In genomic region chr22:45546333-45547015, GRCh38 we compare ENCODE assay signal across 21 cellular contexts. TPM values are rescaled to one million over a fixed set of nuclear protein-coding genes. Genes with fewer than 3 reads are reported as not detected.
DNase-seq lines count a peak whose midpoint lies in the region; FAIRE-seq and TF ChIP-seq lines count a peak whose summit lies in the region.
"Had no signal": no experiment of that assay in that cellular context is flagged by ENCODE, and none has a peak within 500 bp of the region (broad histone marks: within the 10 kb centered on the region; RNA-seq: fewer than 3 reads in every experiment).

No MANE protein-coding gene starts in this region.

- FAIRE-seq in kidney (lab: Jason Lieb, UNC) = no peak
- FAIRE-seq: A204.1, GM12891 had no signal

- H3K27ac Mint-ChIP-seq in MCF 10A (ENCODE audit: low read depth, unreplicated experiment) = peak overlapping the region; percentile 12
- no peak overlapping the region for H3K27ac Mint-ChIP-seq in activated CD4-positive, alpha-beta memory T cell treated with anti-CD3 and anti-CD28 coated beads for 36 hours
- H3K27ac Mint-ChIP-seq: CD4-positive, CD25-positive, alpha-beta regulatory T cell; GM23338 had no signal

- H3K9ac ChIP-seq in kidney (ENCODE audit: low read length in 2 of 2) = no peak overlapping the region
- H3K9ac ChIP-seq: SK-N-SH had no signal

- H3K27ac ChIP-seq in breast epithelium (no peak overlapping the region), kidney (ENCODE audit: low read depth in 2 of 2, low read length in 2 of 2) (no peak overlapping the region), vagina (peak overlapping the region; percentile 93)

- H3K4me1 Mint-ChIP-seq in MCF 10A (ENCODE audit: insufficient read depth, unreplicated experiment) = peaks cover 41% of the 10 kb centered on the region
- no peaks in the 10 kb centered on the region for H3K4me1 Mint-ChIP-seq in activated CD4-positive, alpha-beta memory T cell treated with anti-CD3 and anti-CD28 coated beads for 36 hours (ENCODE audit: low read depth)
- H3K4me1 Mint-ChIP-seq: CD4-positive, CD25-positive, alpha-beta regulatory T cell; GM23338 had no signal

- intact Hi-C loops in MCF 10A (cut with micrococcal nuclease) = no loop called here
- intact Hi-C loops in breast epithelium (cut with DNase I; ENCODE audit: low total_unique reads) = no loop called here
- intact Hi-C loops in kidney (cut with DNase I) = no loop called here
- intact Hi-C loops in vagina (cut with DNase I) = loop anchor here (10.0 kb wide), 1 partner anchor 232 kb away; no protein-coding TSS in a partner anchor
- intact Hi-C loops in activated CD4-positive, alpha-beta memory T cell treated with anti-CD3 and anti-CD28 coated beads for 36 hours (cut with micrococcal nuclease) = no loop called here

- H3K4me3 ChIP-seq in breast epithelium (no peak overlapping the region), kidney (ENCODE audit: low read length in 2 of 2) (no peak overlapping the region), vagina (no peak overlapping the region)
- H3K4me3 ChIP-seq: GM23338 had no signal

- no TSS peak for BruUV-seq in MCF 10A (replicated peaks; lab: Mats Ljungman, UMichigan)

- TF ChIP-seq POLR2A in breast epithelium (IDR thresholded peaks at IDR 0.05) = no peak
- TF ChIP-seq POLR2A in vagina (IDR thresholded peaks at IDR 0.05) = no peak

- H3K9me3 Mint-ChIP-seq in MCF 10A (ENCODE audit: unreplicated experiment) = no peaks in the 10 kb centered on the region
- H3K9me3 Mint-ChIP-seq in activated CD4-positive, alpha-beta memory T cell treated with anti-CD3 and anti-CD28 coated beads for 36 hours = no peaks in the 10 kb centered on the region
- H3K9me3 Mint-ChIP-seq: GM23338 had no signal

- H3K4me1 ChIP-seq in breast epithelium = peaks cover 12 to 18% of the 10 kb centered on the region in 2 donors
- H3K4me1 ChIP-seq in kidney (ENCODE audit: control insufficient read depth in 1 of 2, insufficient read depth in 1 of 2, low read depth in 1 of 2, low read length in 2 of 2) = peaks cover 0 to 3% of the 10 kb centered on the region in 2 donors
- H3K4me1 ChIP-seq in vagina = peaks cover 37% of the 10 kb centered on the region
- H3K4me1 ChIP-seq: BE2C had no signal

- no peaks in the 10 kb centered on the region for H3K27me3 Mint-ChIP-seq in MCF 10A (ENCODE audit: insufficient read depth, unreplicated experiment)
- H3K27me3 Mint-ChIP-seq in activated CD4-positive, alpha-beta memory T cell treated with anti-CD3 and anti-CD28 coated beads for 36 hours = no peaks in the 10 kb centered on the region

- CTCF ChIA-PET in MCF 10A (lab: Yijun Ruan, JAX) = no interaction called here
- CTCF ChIA-PET in activated CD4-positive, alpha-beta memory T cell treated with anti-CD3 and anti-CD28 coated beads for 36 hours (lab: Charles Lee) = no interaction called here

- POLR2A ChIA-PET in MCF 10A (lab: Yijun Ruan, JAX) = interaction anchor here (3.8 kb wide), 1 partner anchor 8 kb away, joined by 47 read pairs; no protein-coding TSS in a partner anchor
- POLR2A ChIA-PET in activated CD4-positive, alpha-beta memory T cell treated with anti-CD3 and anti-CD28 coated beads for 36 hours (lab: Charles Lee) = no interaction called here

- peaks cover 50% of the 10 kb centered on the region for H3K36me3 Mint-ChIP-seq in MCF 10A (ENCODE audit: insufficient read depth, unreplicated experiment)
- H3K36me3 Mint-ChIP-seq in activated CD4-positive, alpha-beta memory T cell treated with anti-CD3 and anti-CD28 coated beads for 36 hours = no peaks in the 10 kb centered on the region
- H3K36me3 Mint-ChIP-seq: CD4-positive, CD25-positive, alpha-beta regulatory T cell had no signal

- TF ChIP-seq CTCF in MCF 10A (IDR thresholded peaks at IDR 0.05; ENCODE audit: unreplicated experiment) (no peak), breast epithelium (IDR thresholded peaks at IDR 0.05) (no peak), kidney (IDR thresholded peaks at IDR 0.05; ENCODE audit: borderline replicate concordance, extremely low read depth, insufficient read depth) (no peak), vagina (IDR thresholded peaks at IDR 0.05) (no peak)

- H3K4me3 Mint-ChIP-seq in MCF 10A (ENCODE audit: unreplicated experiment) = no peak overlapping the region
- H3K4me3 Mint-ChIP-seq in activated CD4-positive, alpha-beta memory T cell treated with anti-CD3 and anti-CD28 coated beads for 36 hours = no peak overlapping the region
- H3K4me3 Mint-ChIP-seq: CD4-positive, CD25-positive, alpha-beta regulatory T cell; GM23338 had no signal

- H3K27me3 ChIP-seq in breast epithelium = no peaks in the 10 kb centered on the region
- no peaks in the 10 kb centered on the region for H3K27me3 ChIP-seq in vagina
- H3K27me3 ChIP-seq: BE2C had no signal

- H3K9me3 ChIP-seq in breast epithelium (no peaks in the 10 kb centered on the region), kidney (ENCODE audit: control insufficient read depth in 1 of 2, low read length in 2 of 2) (no peaks in the 10 kb centered on the region), vagina (no peaks in the 10 kb centered on the region)
- H3K9me3 ChIP-seq: BE2C, Caco-2, SK-N-SH had no signal

- H3K36me3 ChIP-seq in breast epithelium (no peaks in the 10 kb centered on the region), kidney (ENCODE audit: control insufficient read depth in 1 of 2, insufficient read depth in 2 of 2, low read length in 2 of 2) (no peaks in the 10 kb centered on the region), vagina (peaks cover 0 to 58% of the 10 kb centered on the region in 2 donors)
- H3K36me3 ChIP-seq: BE2C had no signal

- no peak for DNase-seq in MCF 10A (ENCODE audit: unreplicated experiment)
- no peak for DNase-seq in breast epithelium (ENCODE audit: low spot score in 2 of 2)
- DNase-seq in NCI-H2196 treated with DMSO at 0.1 percent for 48 hours (lab: John Stamatoyannopoulos, UW; ENCODE audit: unreplicated experiment) = peak; percentile 40
- peak; percentile 39 for DNase-seq in kidney
- DNase-seq in vagina (ENCODE audit: extremely low spot score in 2 of 2) = no peak
- no peak for DNase-seq in activated CD4-positive, alpha-beta memory T cell treated with anti-CD3 and anti-CD28 coated beads for 36 hours
- no peak for DNase-seq in activated gamma-delta T cell treated with Interleukin-2 at 50 U/mL for 16 hours
- DNase-seq: BE2C; Caco-2; CD4-positive, CD25-positive, alpha-beta regulatory T cell; GF-D8; NCI-H1105; NCI-H446; NCI-H69; NK-92 treated with Interleukin-12 subunit alpha and Interleukin-12 subunit beta, amount 100 ng/mL, for 24 hours; OCI-M1; SHP77; SK-N-SH had no signal

RNA-seq across cellular contexts. Expression of gene FBLN1, which starts 43.8 kb away (rescaled TPM):
- total RNA-seq in MCF 10A (2022) (69.0 and 110 TPM in 2 replicates), breast epithelium (100 to 1,000 TPM; 115 to 293 (median 267) TPM), kidney (105 TPM), vagina (1,019 TPM)
- polyA plus RNA-seq in kidney (ENCODE audit: insufficient read depth, low read depth, low replicate concordance) = 23.3 TPM
- total RNA-seq in activated CD4-positive, alpha-beta memory T cell treated with anti-CD3 and anti-CD28 coated beads for 36 hours = not detected
- polyA plus RNA-seq: CD4-positive, CD25-positive, alpha-beta regulatory T cell had no signal

Comparison
In these comparisons a context has a peak if more than half of its experiments do, and no peak if none do; other contexts are left out.
1. DNase-seq: peak in NCI-H2196 treated with DMSO at 0.1 percent for 48 hours (single experiment) and kidney (single experiment); none in MCF 10A (single experiment), breast epithelium (0 of 2), vagina (0 of 2), activated CD4-positive, alpha-beta memory T cell treated with anti-CD3 and anti-CD28 coated beads for 36 hours (single experiment) and activated gamma-delta T cell treated with Interleukin-2 at 50 U/mL for 16 hours (single experiment).
2. RNA of gene FBLN1, which starts 43.8 kb away (total RNA-seq): 1,019 TPM in vagina (single experiment), 115 to 293 TPM in breast epithelium, 69.0 to 110 TPM in MCF 10A and 105 TPM in kidney (single experiment); not detected in activated CD4-positive, alpha-beta memory T cell treated with anti-CD3 and anti-CD28 coated beads for 36 hours; every median in the first group is over 10 times any median in the second.